8 cellular contexts compared by ENCODE assay signal in genomic region chr21:42524341-42525227, GRCh38. TPM values are rescaled to one million over a fixed set of nuclear protein-coding genes. Genes with fewer than 3 reads are reported as not detected.
A peak's percentile ranks its signal among the peaks of the same experiment; 100 is the strongest.
DNase-seq lines count a peak whose midpoint lies in the region; ATAC-seq lines count a peak whose summit lies in the region.

No MANE protein-coding gene starts in this region.

- peak; percentile 78 for ATAC-seq in GM18502 (IDR thresholded peaks at IDR 0.05; ENCODE audit: poor library complexity, unreplicated experiment)
- ATAC-seq in HG02870 (IDR thresholded peaks at IDR 0.05; ENCODE audit: unreplicated experiment), result peak; percentile 68
- ATAC-seq in activated naive CD8-positive, alpha-beta T cell treated with anti-CD3 and anti-CD28 coated beads, Interleukin-2, amount 10 ng/mL, durations not matched to agents 7 days and 5 days (ENCODE audit: low read depth), result peak; percentile 23

- H3K79me2 ChIP-seq in ACC112 (ENCODE audit: control insufficient read depth, insufficient read depth, low read length, unreplicated experiment), result no peaks in the 10 kb centered on the region

- POLR2A ChIA-PET in activated naive CD8-positive, alpha-beta T cell treated with anti-CD3 and anti-CD28 coated beads, Interleukin-2, amount 10 ng/mL, durations not matched to agents 7 days and 5 days (lab: Charles Lee), result interaction anchor here (1.1 to 2.0 kb wide), 2 partner anchors 10 to 21 kb away, joined by 3 to 9 read pairs; partner anchors contain the start of gene SLC37A1

- peaks cover 36% of the 10 kb centered on the region for H3K4me1 Mint-ChIP-seq in activated naive CD8-positive, alpha-beta T cell treated with anti-CD3 and anti-CD28 coated beads, Interleukin-2, amount 10 ng/mL, durations not matched to agents 7 days and 5 days

- H3K36me3 ChIP-seq in ACC112 (ENCODE audit: insufficient read depth, low read length) (no peaks in the 10 kb centered on the region), iPS-15b (ENCODE audit: control insufficient read depth, insufficient read depth, low read length) (peaks cover 3% of the 10 kb centered on the region)

- peaks cover 21% of the 10 kb centered on the region for H3K36me3 Mint-ChIP-seq in activated naive CD8-positive, alpha-beta T cell treated with anti-CD3 and anti-CD28 coated beads, Interleukin-2, amount 10 ng/mL, durations not matched to agents 7 days and 5 days

- peak overlapping the region; percentile 83 for H2AFZ ChIP-seq in ACC112 (ENCODE audit: low read length, unreplicated experiment)

- peaks cover 25% of the 10 kb centered on the region for H3K4me1 ChIP-seq in ACC112 (ENCODE audit: control insufficient read depth, insufficient read depth, low read length, unreplicated experiment)
- peaks cover 15% of the 10 kb centered on the region for H3K4me1 ChIP-seq in iPS-15b (ENCODE audit: control insufficient read depth, insufficient read depth, low read length)

- DNase-seq in NCI-H2029 (lab: John Stamatoyannopoulos, UW) (peak; percentile 91), COLO829 (ENCODE audit: low spot score) (no peak)
- DNase-seq in activated naive CD8-positive, alpha-beta T cell treated with anti-CD3 and anti-CD28 coated beads, Interleukin-2, amount 10 ng/mL, durations not matched to agents 7 days and 5 days, result peak; percentile 69
- peak; percentile 27 to 31 for DNase-seq in stimulated activated CD8-positive, alpha-beta memory T cell treated with anti-CD3 and anti-CD28 coated beads, Interleukin-2, amount 100 ng/mL, for 1 hour (ENCODE audit: low read depth in 2 of 2)

- no peak overlapping the region for H3K9ac ChIP-seq in iPS-15b (ENCODE audit: low read depth, low read length)

- no peaks in the 10 kb centered on the region for H3K9me3 ChIP-seq in iPS-15b (ENCODE audit: control insufficient read depth, insufficient read depth, low read length)

- peak overlapping the region; percentile 81 for H3K27ac Mint-ChIP-seq in activated naive CD8-positive, alpha-beta T cell treated with anti-CD3 and anti-CD28 coated beads, Interleukin-2, amount 10 ng/mL, durations not matched to agents 7 days and 5 days

- H3K4me3 Mint-ChIP-seq in activated naive CD8-positive, alpha-beta T cell treated with anti-CD3 and anti-CD28 coated beads, Interleukin-2, amount 10 ng/mL, durations not matched to agents 7 days and 5 days, result peak overlapping the region; percentile 62

- H3K27ac ChIP-seq in ACC112 (ENCODE audit: low read depth, low read length), result peak overlapping the region; percentile 61; the same call in 1 of the 2 replicates

- H3K9me3 Mint-ChIP-seq in activated naive CD8-positive, alpha-beta T cell treated with anti-CD3 and anti-CD28 coated beads, Interleukin-2, amount 10 ng/mL, durations not matched to agents 7 days and 5 days, result no peaks in the 10 kb centered on the region

- H3K27me3 ChIP-seq in ACC112 (ENCODE audit: insufficient read depth, low read length) (no peaks in the 10 kb centered on the region), iPS-15b (ENCODE audit: control insufficient read depth, insufficient read depth, low read length) (no peaks in the 10 kb centered on the region)

- H3K4me3 ChIP-seq in ACC112 (ENCODE audit: low read depth, low read length), result peak overlapping the region; percentile 69
- H3K4me3 ChIP-seq in iPS-15b (ENCODE audit: low read depth, low read length), result peak overlapping the region; percentile 48

- no peaks in the 10 kb centered on the region for H3K27me3 Mint-ChIP-seq in activated naive CD8-positive, alpha-beta T cell treated with anti-CD3 and anti-CD28 coated beads, Interleukin-2, amount 10 ng/mL, durations not matched to agents 7 days and 5 days

RNA-seq across cellular contexts. Expression of gene SLC37A1, which starts 10.9 kb away (rescaled TPM):
- total RNA-seq in activated naive CD8-positive, alpha-beta T cell treated with anti-CD3 and anti-CD28 coated beads, Interleukin-2, amount 10 ng/mL, durations not matched to agents 7 days and 5 days, result 10 to 100 TPM; 24.7 to 25.4 TPM

RNA-seq across cellular contexts. Expression of gene RSPH1, which starts 28.6 kb away (rescaled TPM):
- total RNA-seq in activated naive CD8-positive, alpha-beta T cell treated with anti-CD3 and anti-CD28 coated beads, Interleukin-2, amount 10 ng/mL, durations not matched to agents 7 days and 5 days, result not detected

Comparison
In these comparisons a context has a peak if more than half of its experiments do, and no peak if none do; other contexts are left out.
1. ATAC-seq: peak in every context shown above with its lines; median percentile 78 in GM18502; 68 in HG02870; 23 in activated naive CD8-positive, alpha-beta T cell treated with anti-CD3 and anti-CD28 coated beads, Interleukin-2, amount 10 ng/mL, durations not matched to agents 7 days and 5 days.